Comparison of ENCODE assay signal across 8 cellular contexts in the genomic region with DNA sequence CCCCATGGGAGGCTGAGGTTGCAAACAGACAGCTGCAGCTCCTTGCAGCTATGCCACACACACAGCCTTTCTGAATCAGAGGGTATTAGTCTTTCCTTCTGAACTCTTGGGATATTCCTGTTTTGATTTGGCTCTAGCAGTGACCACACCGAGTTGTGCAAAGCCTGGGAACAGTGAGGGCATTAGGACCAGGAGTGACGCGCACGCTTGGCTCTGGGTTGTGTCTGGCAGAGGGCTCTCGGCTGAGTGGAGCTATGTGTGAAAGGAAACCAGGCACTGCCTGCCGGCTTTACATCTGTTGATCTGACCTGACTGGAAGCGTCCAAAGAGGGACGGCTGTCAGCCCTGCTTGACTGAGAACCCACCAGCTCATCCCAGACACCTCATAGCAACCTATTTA. TPM values are rescaled to one million over a fixed set of nuclear protein-coding genes. Genes with fewer than 3 reads are reported as not detected.
A peak's percentile ranks its signal among the peaks of the same experiment; 100 is the strongest.
DNase-seq lines count a peak whose midpoint lies in the region; ATAC-seq and TF ChIP-seq lines count a peak whose summit lies in the region.

Gene GALNT15, plus strand, starts transcription at position 292 of the 400 bp plus-strand sequence. CDS start 472 bp downstream, outside the sequence.

- H3K27me3 Mint-ChIP-seq in brain, result peaks cover 4% of the 10 kb centered on the region

- peaks cover 45% of the 10 kb centered on the region for H3K4me1 Mint-ChIP-seq in brain

- no peaks in the 10 kb centered on the region for H3K9me3 ChIP-seq in right cardiac atrium (ENCODE audit: control insufficient read depth, low read length)
- no peaks in the 10 kb centered on the region for H3K9me3 ChIP-seq in sigmoid colon

- H3K4me1 ChIP-seq in right cardiac atrium (ENCODE audit: control insufficient read depth, insufficient read depth, low read length), result peaks cover 8% of the 10 kb centered on the region
- H3K4me1 ChIP-seq in sigmoid colon, result peaks cover 0 to 27% (median 25%) of the 10 kb centered on the region in 4 donors

- WGBS in right cardiac atrium, result 10% methylated on average over 8 of the region's 8 CpGs
- WGBS in sigmoid colon, 2 donors, result 37 to 47% methylated on average over 8 of the region's 8 CpGs

- H3K9me3 Mint-ChIP-seq in brain, result peaks cover 3 to 14% (median 4%) of the 10 kb centered on the region in 5 experiments

- H3K4me3 Mint-ChIP-seq in brain, result peak within 1 kb of the TSS; percentile 25 to 84 (median 64)

- ATAC-seq in right cardiac atrium, result peak; percentile 93
- no peak for ATAC-seq in HG02642 (IDR thresholded peaks at IDR 0.05; ENCODE audit: poor library complexity, unreplicated experiment)
- no peak for ATAC-seq in GM19324 (IDR thresholded peaks at IDR 0.05; ENCODE audit: low FRiP score, unreplicated experiment)

- no peak for TF ChIP-seq CTCF in brain (conservative IDR thresholded peaks at IDR 0.05)
- no peak for TF ChIP-seq CTCF in sigmoid colon (IDR thresholded peaks at IDR 0.05)

- H3K27me3 ChIP-seq in right cardiac atrium (ENCODE audit: control insufficient read depth, insufficient read depth) (no peaks in the 10 kb centered on the region), sigmoid colon (no peaks in the 10 kb centered on the region)

- H3K27ac ChIP-seq in right cardiac atrium (ENCODE audit: low read length), result peak within 1 kb of the TSS; percentile 50
- H3K27ac ChIP-seq in sigmoid colon, result peak within 1 kb of the TSS; percentile 54 to 71 (median 65)

- H3K4me3 ChIP-seq in right cardiac atrium (ENCODE audit: low read length) (peak within 1 kb of the TSS; percentile 34), sigmoid colon (peak within 1 kb of the TSS; percentile 23 to 40 (median 36))

- H3K36me3 ChIP-seq in sigmoid colon, result no peaks in the 10 kb centered on the region

- TF ChIP-seq POLR2A in sigmoid colon (IDR thresholded peaks at IDR 0.05), result no peak

- no peaks in the 10 kb centered on the region for H3K36me3 Mint-ChIP-seq in brain

- intact Hi-C loops in right cardiac atrium (cut with DNase I), result loop anchor here in 1 of 4 donors (5.0 kb wide), 1 partner anchor 73 kb away; no protein-coding TSS in a partner anchor
- intact Hi-C loops in sigmoid colon (cut with DNase I), result loop anchor here (10.0 kb wide), 1 partner anchor 540 kb away; no protein-coding TSS in a partner anchor

- peak; percentile 94 for DNase-seq in GM04503 (ENCODE audit: low read depth)
- peak; percentile 88 to 95 (median 93) for DNase-seq in right cardiac atrium
- peak; percentile 96 for DNase-seq in sigmoid colon
- no peak for DNase-seq in NAMALWA (ENCODE audit: low spot score)
- no peak for DNase-seq in activated effector memory CD4-positive, alpha-beta T cell treated with Interleukin-2 at 50 U/mL for 16 hours

- TF ChIP-seq EP300 in sigmoid colon (IDR thresholded peaks at IDR 0.05), result peak in 1 of 4 donors; percentile 64

- peak within 1 kb of the TSS in 4 of 5 experiments; percentile 70 to 87 (median 72) for H3K27ac Mint-ChIP-seq in brain

RNA-seq across cellular contexts. Expression of gene GALNT15, which starts in this region (rescaled TPM):
- 23.6 TPM for polyA plus RNA-seq in brain (ENCODE audit: insufficient read depth, low read depth, low replicate concordance)
- 10 to 100 TPM in 2 of 4 donors, 1 to 10 TPM in 2; 6.2 to 19.3 (median 12.3) TPM for total RNA-seq in right cardiac atrium
- 10.1 TPM for polyA plus RNA-seq in right cardiac atrium
- 100 to 1,000 TPM in 1 of 4 donors, 10 to 100 TPM in 3; 21.7 to 211 (median 81.9) TPM for total RNA-seq in sigmoid colon
- 10 to 100 TPM in 1 of 3 donors, 1 to 10 TPM in 2; 1.2 to 36.6 (median 8.4) TPM for polyA plus RNA-seq in sigmoid colon

Comparison
In these comparisons a context has a peak if more than half of its experiments do, and no peak if none do; other contexts are left out.
1. DNase-seq: peak in GM04503 (single experiment), right cardiac atrium (3 of 3) and sigmoid colon (single experiment); none in NAMALWA (single experiment) and activated effector memory CD4-positive, alpha-beta T cell treated with Interleukin-2 at 50 U/mL for 16 hours (single experiment).
2. ATAC-seq: peak in right cardiac atrium (2 of 2); none in HG02642 (single experiment) and GM19324 (single experiment).